ENCODE assay signal across 13 cellular contexts in the genomic region with DNA sequence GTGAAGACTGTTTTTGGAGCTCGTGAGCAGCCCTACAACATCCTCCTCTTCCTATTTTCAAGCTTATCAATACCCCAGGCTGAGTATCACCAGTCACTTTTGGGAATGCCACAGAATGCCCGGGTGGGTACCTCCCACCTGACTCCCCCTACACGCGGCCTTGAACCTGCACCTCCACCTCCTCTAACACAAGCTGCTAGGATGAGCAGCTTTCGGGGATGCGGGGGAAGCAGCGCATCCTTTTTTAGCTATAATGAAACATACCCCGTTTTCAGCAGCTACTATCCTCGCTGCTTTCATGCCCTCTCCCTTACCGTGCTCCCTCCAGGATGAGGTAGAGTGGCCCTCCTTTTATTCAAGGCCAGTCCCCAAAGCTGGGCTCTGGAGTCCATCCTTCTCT. TPM values are rescaled to one million over a fixed set of nuclear protein-coding genes. Genes with fewer than 3 reads are reported as not detected.
DNase-seq lines count a peak whose midpoint lies in the region; ATAC-seq and TF ChIP-seq lines count a peak whose summit lies in the region.
"Had no signal": no experiment of that assay in that cellular context is flagged by ENCODE, and none has a peak within 500 bp of the region (broad histone marks: within the 10 kb centered on the region; RNA-seq: fewer than 3 reads in every experiment).

No MANE protein-coding gene starts in this region.

- DNase-seq in Ammon's horn (ENCODE audit: low spot score) (peak; percentile 27), nephron progenitor cell (no peak), upper lobe of left lung (no peak), SKM-1 treated with dmso at 0.1 percent for 144 hours (lab: John Stamatoyannopoulos, UW; ENCODE audit: unreplicated experiment) (no peak)
- no peak for DNase-seq in CD4-positive, alpha-beta T cell
- no peak for DNase-seq in activated naive CD8-positive, alpha-beta T cell treated with anti-CD3 and anti-CD28 coated beads for 36 hours
- DNase-seq: H7; left ventricle myocardium superior; NCI-H187 treated with DMSO at 0.1 percent for 48 hours; NCI-H446; stimulated activated naive CD8-positive, alpha-beta T cell treated with anti-CD3 and anti-CD28 coated beads, Interleukin-15, Interleukin-2, amounts not matched to agents 100 U/mL and 50 U/mL, for 24 hours; WERI-Rb-1 had no signal

- H3K27me3 ChIP-seq in CD4-positive, alpha-beta T cell (ENCODE audit: control insufficient read depth, insufficient read depth, low read length): no peaks in the 10 kb centered on the region
- H3K27me3 ChIP-seq in upper lobe of left lung: no peaks in the 10 kb centered on the region

- no peak for TF ChIP-seq CTCF in CD4-positive, alpha-beta T cell (IDR thresholded peaks at IDR 0.05)
- TF ChIP-seq CTCF in nephron progenitor cell (IDR thresholded peaks at IDR 0.05) (no peak), upper lobe of left lung (IDR thresholded peaks at IDR 0.05) (no peak)

- H3K4me3 ChIP-seq in upper lobe of left lung: no peak overlapping the region

- H3K9me3 Mint-ChIP-seq in CD4-positive, alpha-beta T cell: no peaks in the 10 kb centered on the region
- H3K9me3 Mint-ChIP-seq in activated naive CD8-positive, alpha-beta T cell treated with anti-CD3 and anti-CD28 coated beads for 36 hours: no peaks in the 10 kb centered on the region
- H3K9me3 Mint-ChIP-seq in nephron progenitor cell: no peaks in the 10 kb centered on the region

- 94 to 95% methylated on average over 10 of the region's 10 CpGs for WGBS in upper lobe of left lung, 2 donors

- intact Hi-C loops in CD4-positive, alpha-beta T cell (cut with DNase I, micrococcal nuclease): loop anchor here in 1 of 2 experiments (5.0 kb wide), 1 partner anchor 36 kb away; no protein-coding TSS in a partner anchor

- ATAC-seq in CD4-positive, alpha-beta T cell (ENCODE audit: poor library complexity): no peak
- ATAC-seq in upper lobe of left lung (ENCODE audit: low FRiP score in 2 of 2): no peak
- no peak for ATAC-seq in GM18505 (IDR thresholded peaks at IDR 0.05; ENCODE audit: unreplicated experiment)
- ATAC-seq: stimulated activated naive CD8-positive, alpha-beta T cell treated with anti-CD3 and anti-CD28 coated beads, Interleukin-15, Interleukin-2, amounts not matched to agents 100 U/mL and 50 U/mL, for 24 hours had no signal

- H3K27me3 Mint-ChIP-seq in CD4-positive, alpha-beta T cell: no peaks in the 10 kb centered on the region
- H3K27me3 Mint-ChIP-seq in activated naive CD8-positive, alpha-beta T cell treated with anti-CD3 and anti-CD28 coated beads for 36 hours: no peaks in the 10 kb centered on the region
- H3K27me3 Mint-ChIP-seq in nephron progenitor cell (ENCODE audit: low read depth, poor library complexity): no peaks in the 10 kb centered on the region

- CTCF ChIA-PET in CD4-positive, alpha-beta T cell (lab: Charles Lee): interaction anchor here (0.9 kb wide), 1 partner anchor 46 kb away, joined by 6 read pairs; no protein-coding TSS in a partner anchor

- H3K27ac Mint-ChIP-seq in CD4-positive, alpha-beta T cell: peak overlapping the region; percentile 86
- H3K27ac Mint-ChIP-seq in activated naive CD8-positive, alpha-beta T cell treated with anti-CD3 and anti-CD28 coated beads for 36 hours: peak overlapping the region; percentile 5
- H3K27ac Mint-ChIP-seq in nephron progenitor cell: peak overlapping the region; percentile 91

- peaks cover 24 to 61% (median 42%) of the 10 kb centered on the region in 4 donors for H3K4me1 ChIP-seq in upper lobe of left lung

- peaks cover 96% of the 10 kb centered on the region for H3K4me1 Mint-ChIP-seq in CD4-positive, alpha-beta T cell (ENCODE audit: low read depth)
- peaks cover 90% of the 10 kb centered on the region for H3K4me1 Mint-ChIP-seq in activated naive CD8-positive, alpha-beta T cell treated with anti-CD3 and anti-CD28 coated beads for 36 hours
- peaks cover 83% of the 10 kb centered on the region for H3K4me1 Mint-ChIP-seq in nephron progenitor cell

- H3K27ac ChIP-seq in CD4-positive, alpha-beta T cell (ENCODE audit: low read depth, low read length): no peak overlapping the region
- no peak overlapping the region for H3K27ac ChIP-seq in upper lobe of left lung
- H3K27ac ChIP-seq: WERI-Rb-1 had no signal

- H3K4me3 Mint-ChIP-seq in CD4-positive, alpha-beta T cell: no peak overlapping the region
- H3K4me3 Mint-ChIP-seq in activated naive CD8-positive, alpha-beta T cell treated with anti-CD3 and anti-CD28 coated beads for 36 hours: no peak overlapping the region
- no peak overlapping the region for H3K4me3 Mint-ChIP-seq in nephron progenitor cell

- TF ChIP-seq POLR2A in upper lobe of left lung (IDR thresholded peaks at IDR 0.05) (no peak), GM18505 (IDR thresholded peaks at IDR 0.05; ENCODE audit: borderline replicate concordance, extremely low read depth, insufficient read depth, insufficient read length) (no peak)

- H3K36me3 Mint-ChIP-seq in CD4-positive, alpha-beta T cell (ENCODE audit: low read depth): peaks cover 29% of the 10 kb centered on the region
- peaks cover 28% of the 10 kb centered on the region for H3K36me3 Mint-ChIP-seq in activated naive CD8-positive, alpha-beta T cell treated with anti-CD3 and anti-CD28 coated beads for 36 hours
- H3K36me3 Mint-ChIP-seq in nephron progenitor cell (ENCODE audit: low read depth): peaks cover 21% of the 10 kb centered on the region

- TF ChIP-seq EP300 in upper lobe of left lung (IDR thresholded peaks at IDR 0.05): no peak

- POLR2A ChIA-PET in CD4-positive, alpha-beta T cell (lab: Charles Lee): interaction anchor here (0.6 to 0.9 kb wide), 2 partner anchors 21 to 1374 kb away, joined by 3 to 4 read pairs; no protein-coding TSS in a partner anchor

- no peaks in the 10 kb centered on the region for H3K9me3 ChIP-seq in CD4-positive, alpha-beta T cell (ENCODE audit: control insufficient read depth, low read length)
- no peaks in the 10 kb centered on the region for H3K9me3 ChIP-seq in upper lobe of left lung

- H3K36me3 ChIP-seq in upper lobe of left lung: peaks cover 0 to 12% (median 2%) of the 10 kb centered on the region in 4 donors

RNA-seq across cellular contexts. Expression of gene STK24, which starts 55.4 kb away (rescaled TPM):
- total RNA-seq in CD4-positive, alpha-beta T cell: 10 to 100 TPM; 82.3 to 85.2 TPM
- total RNA-seq in activated naive CD8-positive, alpha-beta T cell treated with anti-CD3 and anti-CD28 coated beads for 36 hours: 100 to 1,000 TPM; 129 TPM
- total RNA-seq in upper lobe of left lung: 10 to 100 TPM; 51.3 to 89.8 (median 78.6) TPM

Comparison
In these comparisons a context has a peak if more than half of its experiments do, and no peak if none do; other contexts are left out.
1. H3K27ac Mint-ChIP-seq: peak in every context shown above with its lines; median percentile 91 in nephron progenitor cell; 86 in CD4-positive, alpha-beta T cell; 5 in activated naive CD8-positive, alpha-beta T cell treated with anti-CD3 and anti-CD28 coated beads for 36 hours.